7 cellular contexts compared by ENCODE assay signal in the genomic region with DNA sequence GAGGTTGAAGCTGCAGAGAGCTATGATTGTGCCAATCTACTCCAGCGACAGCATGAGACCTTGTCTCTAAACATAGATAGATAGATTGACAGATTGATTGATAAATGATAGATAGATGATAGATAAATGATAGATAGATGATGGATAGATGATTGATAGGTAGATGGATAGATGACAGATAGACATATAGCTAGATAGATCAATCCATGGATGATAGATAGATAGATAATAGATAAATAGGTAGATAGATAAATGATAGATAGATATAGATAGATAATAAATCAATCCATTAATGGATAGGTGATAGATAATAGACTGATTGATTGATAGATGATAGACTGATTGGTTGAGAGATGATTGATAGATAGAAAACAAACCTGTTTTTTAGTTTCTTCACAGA.
"Had no signal": no experiment of that assay in that cellular context is flagged by ENCODE, and none has a peak within 500 bp of the region (broad histone marks: within the 10 kb centered on the region; RNA-seq: fewer than 3 reads in every experiment).

No MANE protein-coding gene starts in this region.

- FAIRE-seq: HepG2, HTR-8/SVneo had no signal

- H3K9ac ChIP-seq: KMS-11 had no signal

- H3K4me2 ChIP-seq: KMS-11 had no signal

- H3K27ac ChIP-seq: HL-60, KMS-11 had no signal

- DNase-seq: IMR-90, KBM-7, KG1 had no signal

- ATAC-seq: HepG2 had no signal
